7 cellular contexts compared by ENCODE assay signal in genomic region chr3:184299488-184300376, GRCh38. TPM values are rescaled to one million over a fixed set of nuclear protein-coding genes. Genes with fewer than 3 reads are reported as not detected.
A peak's percentile ranks its signal among the peaks of the same experiment; 100 is the strongest.
DNase-seq lines count a peak whose midpoint lies in the region; ATAC-seq, FAIRE-seq and TF ChIP-seq lines count a peak whose summit lies in the region.

No MANE protein-coding gene starts in this region.

- no peak for TF ChIP-seq POLR2A in H1 (IDR thresholded peaks at IDR 0.05; ENCODE audit: control extremely low read depth in 1 of 2, low read depth in 2 of 2, low read length in 2 of 2)

- no peak overlapping the region for H2BK120ac ChIP-seq in H1 (replicated peaks; ENCODE audit: low read depth, low read length)

- H2AFZ ChIP-seq in GM23338: 0 out of 2 replicates have a peak overlapping the region, but pooled peaks have one; percentile 23
- no peak overlapping the region for H2AFZ ChIP-seq in H1 (ENCODE audit: low read length)
- peak overlapping the region; percentile 50 for H2AFZ ChIP-seq in neuron (ENCODE audit: low read depth, low read length)

- no peak overlapping the region for H2BK20ac ChIP-seq in H1 (ENCODE audit: low read length)

- CTCF ChIA-PET in Panc1 (lab: Charles Lee): no interaction called here
- CTCF ChIA-PET in H1 (lab: Charles Lee; ENCODE audit: partially characterized antibody): interaction anchor here (0.7 to 1.5 kb wide), 4 partner anchors 10 to 155 kb away, joined by 3 to 5 read pairs (median 3); no protein-coding TSS in a partner anchor

- no peak overlapping the region for H3K23ac ChIP-seq in H1 (ENCODE audit: insufficient read length)

- TF ChIP-seq CTCF in GM23338 (conservative IDR thresholded peaks at IDR 0.05; ENCODE audit: low read depth in 2 of 2) (no peak), Panc1 (IDR thresholded peaks at IDR 0.05) (no peak), H1 (IDR thresholded peaks at IDR 0.05; ENCODE audit: control extremely low read depth in 1 of 3, insufficient read depth in 1 of 3, low read depth in 1 of 3, low read length in 3 of 3) (no peak)

- H3K9me3 Mint-ChIP-seq in GM23338: no peaks in the 10 kb centered on the region

- no peak overlapping the region for H3K14ac ChIP-seq in H1 (ENCODE audit: insufficient read length)

- 0 out of 2 replicates have a peak overlapping the region, but pooled peaks have one; percentile 45 for H3K27ac ChIP-seq in GM23338 (ENCODE audit: low read depth)
- H3K27ac ChIP-seq in Panc1 (ENCODE audit: low read length): peak overlapping the region; percentile 93
- H3K27ac ChIP-seq in H1 (ENCODE audit: low read depth, low read length): peak overlapping the region; percentile 71; the same call in 1 of the 2 replicates

- H3K23me2 ChIP-seq in H1 (ENCODE audit: low read depth, low read length): peaks cover 10% of the 10 kb centered on the region

- H3K18ac ChIP-seq in H1 (ENCODE audit: extremely low read depth, low read length): peak overlapping the region; percentile 87

- POLR2A ChIA-PET in Panc1 (lab: Charles Lee) (interaction anchor here (0.5 kb wide), 1 partner anchor 33 kb away, joined by 3 read pairs; no protein-coding TSS in a partner anchor), H1 (lab: Charles Lee; ENCODE audit: partially characterized antibody) (interaction anchor here (0.6 to 5.2 kb wide), 10 partner anchors 10 to 144 kb away, joined by 3 to 43 read pairs (median 3); partner anchors contain the start of genes DVL3 and EEF1AKMT4)

- H3K9ac ChIP-seq in H1 (replicated peaks in 1 of 4; ENCODE audit: extremely low read depth in 1 of 4, low read depth in 3 of 4, low read length in 3 of 4): peak overlapping the region; percentile 74 to 82 (median 78)

- H3K36me3 ChIP-seq in GM23338 (ENCODE audit: insufficient read depth): peaks cover 37% of the 10 kb centered on the region
- H3K36me3 ChIP-seq in Panc1 (ENCODE audit: control insufficient read depth, insufficient read depth, low read length): peaks cover 47% of the 10 kb centered on the region
- peaks cover 31 to 46% (median 42%) of the 10 kb centered on the region in 4 experiments for H3K36me3 ChIP-seq in H1 (ENCODE audit: control insufficient read depth in 2 of 4, insufficient read depth in 4 of 4, low read length in 3 of 4)
- peaks cover 44% of the 10 kb centered on the region for H3K36me3 ChIP-seq in neuron (ENCODE audit: insufficient read depth, low read length)

- H3K9me3 ChIP-seq in Panc1 (ENCODE audit: control insufficient read depth, insufficient read depth, low read depth, low read length) (no peaks in the 10 kb centered on the region), H1 (ENCODE audit: insufficient read depth in 2 of 2, low read depth in 1 of 2, low read length in 1 of 2) (no peaks in the 10 kb centered on the region), neuron (ENCODE audit: low read length) (no peaks in the 10 kb centered on the region)

- H2BK12ac ChIP-seq in H1 (ENCODE audit: low read depth, low read length): no peak overlapping the region

- H4K20me1 ChIP-seq in GM23338 (replicated peaks; ENCODE audit: insufficient read depth): peaks cover 18% of the 10 kb centered on the region
- peaks cover 0 to 9% of the 10 kb centered on the region in 2 experiments for H4K20me1 ChIP-seq in H1 (replicated peaks in 1 of 2; ENCODE audit: control insufficient read depth in 1 of 2, insufficient read depth in 2 of 2, low read length in 2 of 2)

- H3K4me1 Mint-ChIP-seq in GM23338: peaks cover 10% of the 10 kb centered on the region

- no peak overlapping the region for H2BK15ac ChIP-seq in H1 (ENCODE audit: low read length)

- H2BK5ac ChIP-seq in H1 (ENCODE audit: low read depth, low read length): peak overlapping the region; percentile 60

- TF ChIP-seq EP300 in H1 (IDR thresholded peaks at IDR 0.05; ENCODE audit: borderline replicate concordance in 1 of 2, low read depth in 2 of 2, low read length in 2 of 2): no peak

- H3K4me3 Mint-ChIP-seq in GM23338: peak overlapping the region; percentile 99

- no peak overlapping the region for H3K4ac ChIP-seq in H1 (replicated peaks; ENCODE audit: insufficient read length, low read depth, low read length)

- H3K79me2 ChIP-seq in GM23338 (replicated peaks; ENCODE audit: insufficient read depth): peaks cover 37% of the 10 kb centered on the region
- peaks cover 8 to 20% of the 10 kb centered on the region in 2 experiments for H3K79me2 ChIP-seq in H1 (ENCODE audit: control insufficient read depth in 1 of 2, insufficient read depth in 2 of 2, low read length in 2 of 2)

- no peaks in the 10 kb centered on the region for H3K27me3 ChIP-seq in GM23338 (ENCODE audit: insufficient read depth)
- H3K27me3 ChIP-seq in Panc1 (ENCODE audit: control insufficient read depth, insufficient read depth, low read length): no peaks in the 10 kb centered on the region
- no peaks in the 10 kb centered on the region for H3K27me3 ChIP-seq in H1 (replicated peaks in 1 of 4; ENCODE audit: control insufficient read depth in 3 of 4, extremely low read depth in 1 of 4, insufficient read depth in 3 of 4, low read length in 3 of 4)
- peaks cover 4% of the 10 kb centered on the region for H3K27me3 ChIP-seq in neuron (ENCODE audit: insufficient read depth, low read length)

- in situ Hi-C loops in Panc1 (cut with HindIII; ENCODE audit: low pct_unique_long_range_greater_than_20kb, low sequenced_read_pairs): no loop called here

- no peak for TF ChIP-seq RAD21 in H1 (IDR thresholded peaks at IDR 0.05 in 1 of 2, conservative IDR thresholded peaks at IDR 0.05 in 1 of 2; ENCODE audit: low read depth in 2 of 2, low read length in 2 of 2)

- no peaks in the 10 kb centered on the region for H3K9me2 ChIP-seq in GM23338 (ENCODE audit: insufficient read depth)

- peaks cover 7% of the 10 kb centered on the region; the same call in 1 of the 2 replicates for H3K4me1 ChIP-seq in GM23338 (ENCODE audit: insufficient read depth)
- peaks cover 8% of the 10 kb centered on the region; the same call in 1 of the 2 replicates for H3K4me1 ChIP-seq in Panc1 (ENCODE audit: control insufficient read depth, insufficient read depth, low read length)
- H3K4me1 ChIP-seq in H1 (replicated peaks in 1 of 4; ENCODE audit: control insufficient read depth in 3 of 4, insufficient read depth in 4 of 4, low read length in 3 of 4): peaks cover 0 to 7% (median 2%) of the 10 kb centered on the region in 4 experiments; a peak in 4 of 7 replicates
- peaks cover 12% of the 10 kb centered on the region for H3K4me1 ChIP-seq in neuron (ENCODE audit: insufficient read depth, low read length)

- H3K36me3 Mint-ChIP-seq in GM23338 (ENCODE audit: low read depth): peaks cover 54% of the 10 kb centered on the region

- H2AK5ac ChIP-seq in H1 (ENCODE audit: low read depth, low read length): no peak overlapping the region

- ATAC-seq in GM23338 (no peak), Panc1 (peak; percentile 15)

- H3K27me3 Mint-ChIP-seq in GM23338 (ENCODE audit: insufficient read depth, low read depth, poor library complexity): peaks cover 10% of the 10 kb centered on the region

- H4K91ac ChIP-seq in H1 (replicated peaks; ENCODE audit: insufficient read length, low read length): peak overlapping the region; percentile 18

- peaks cover 8% of the 10 kb centered on the region for H3K79me1 ChIP-seq in H1 (ENCODE audit: low read depth, low read length)

- no TSS peak for BruUV-seq in Panc1 (replicated peaks; lab: Mats Ljungman, UMichigan)

- intact Hi-C loops in Panc1 (cut with micrococcal nuclease; ENCODE audit: unreplicated experiment): no loop called here

- peak overlapping the region; percentile 95 for H3K27ac Mint-ChIP-seq in GM23338

- no peak for DNase-seq in GM23338 (ENCODE audit: low spot score)
- DNase-seq in Panc1 (ENCODE audit: low read depth, low spot score): no peak
- no peak for DNase-seq in H1 (ENCODE audit: low read depth in 1 of 2, low spot score in 2 of 2)
- no peak for DNase-seq in NCI-H2081 treated with DMSO at 0.1 percent for 48 hours (lab: John Stamatoyannopoulos, UW)
- DNase-seq in OCI-M1 (lab: John Stamatoyannopoulos, UW): no peak
- DNase-seq in NCI-H1694 treated with DMSO at 0.1 percent for 48 hours (lab: John Stamatoyannopoulos, UW): no peak

- H3K4me3 ChIP-seq in GM23338 (peak overlapping the region; percentile 98), Panc1 (ENCODE audit: low read depth in 2 of 2, low read length in 2 of 2) (peak overlapping the region; percentile 83 to 97), H1 (ENCODE audit: extremely low read depth in 1 of 4, insufficient read depth in 2 of 4, low read depth in 3 of 4, low read length in 4 of 4) (peak overlapping the region; percentile 91 to 98 (median 94)), neuron (ENCODE audit: low read length) (peak overlapping the region; percentile 76)

- 30% methylated on average over 28 of the region's 29 CpGs; no CpG with 5 or more reads in 1 of the 2 experiments for WGBS in H1 (ENCODE audit: extremely low coverage in 1 of 2, insufficient coverage in 1 of 2, insufficient read length in 1 of 2, insufficient replicate concordance in 2 of 2, low coverage in 1 of 2, low lambda C conversion rate in 2 of 2, missing lambda C conversion rate in 1 of 2), 2 experiments

- peaks cover 15% of the 10 kb centered on the region; the same call in 1 of the 2 replicates for H3F3A ChIP-seq in GM23338 (replicated peaks; ENCODE audit: low read depth)

- no peak for FAIRE-seq in H1 (lab: Jason Lieb, UNC)

- peak overlapping the region; percentile 51; the same call in 1 of the 2 replicates for H4K8ac ChIP-seq in H1 (ENCODE audit: extremely low read depth, insufficient read depth, low read length)

- H3K56ac ChIP-seq in H1 (replicated peaks; ENCODE audit: insufficient read length, low read depth, low read length): no peak overlapping the region

- H4K5ac ChIP-seq in H1 (ENCODE audit: insufficient read length, low read depth, low read length): no peak overlapping the region

- peak overlapping the region; percentile 99 for H3K4me2 ChIP-seq in GM23338
- peak overlapping the region; percentile 84 to 92 for H3K4me2 ChIP-seq in H1 (ENCODE audit: insufficient read depth in 1 of 2, low read depth in 2 of 2, low read length in 2 of 2)

RNA-seq across cellular contexts. Expression of gene PSMD2, which starts 0.7 kb away (rescaled TPM):
- 328 and 507 TPM in 2 replicates for total RNA-seq in GM23338 (2014; rRNA removed; shearing (Covaris generic))
- 101 and 117 TPM in 2 replicates for polyA plus RNA-seq in GM23338 (2016; fragmentation: Nextera tagmentation; extraction: Ambion mirVana)
- total RNA-seq in Panc1 (2021; ENCODE audit: unreplicated experiment): 536 TPM
- polyA plus RNA-seq in Panc1 (2012; ENCODE audit: insufficient read length): 669 TPM
- total RNA-seq in H1 (2021; fragmentation: NEBNext Ultra II Directional; extraction: Animal tissue kit (Norgen Biotek cat#: 25700)): 358 and 363 TPM in 2 replicates
- 272 and 350 TPM in 2 replicates for polyA plus RNA-seq in H1 (2011; rRNA removed)
- polyA plus RNA-seq in H1 (2011; cell fraction: cytosol; rRNA removed): 302 TPM
- polyA plus RNA-seq in H1 (2011; cell fraction: nucleus; rRNA removed): 249 TPM
- polyA plus RNA-seq in H1 (2012, experiment 1 of 2): 334 to 378 TPM (median 363 TPM) in 4 replicates
- 145 TPM for polyA plus RNA-seq in H1 (2012, experiment 2 of 2)
- 137 TPM for polyA plus RNA-seq in H1 (2013, experiment 1 of 2)
- polyA plus RNA-seq in H1 (2013, experiment 2 of 2): 133 TPM
- polyA minus RNA-seq in H1 (2011; rRNA and poly(A)+ RNA removed): 590 and 595 TPM in 2 replicates
- 301 TPM for polyA minus RNA-seq in H1 (2011; cell fraction: cytosol; rRNA and poly(A)+ RNA removed)
- polyA minus RNA-seq in H1 (2011; cell fraction: nucleus; rRNA and poly(A)+ RNA removed): 160 TPM

RNA-seq across cellular contexts. Expression of gene EIF4G1, which starts 14.7 kb away (rescaled TPM):
- 552 and 565 TPM in 2 replicates for total RNA-seq in GM23338 (2014; rRNA removed; shearing (Covaris generic))
- 227 and 239 TPM in 2 replicates for polyA plus RNA-seq in GM23338 (2016; fragmentation: Nextera tagmentation; extraction: Ambion mirVana)
- total RNA-seq in Panc1 (2021; ENCODE audit: unreplicated experiment): 798 TPM
- 816 TPM for polyA plus RNA-seq in Panc1 (2012; ENCODE audit: insufficient read length)
- 473 and 480 TPM in 2 replicates for total RNA-seq in H1 (2021; fragmentation: NEBNext Ultra II Directional; extraction: Animal tissue kit (Norgen Biotek cat#: 25700))
- 318 and 421 TPM in 2 replicates for polyA plus RNA-seq in H1 (2011; rRNA removed)
- polyA plus RNA-seq in H1 (2011; cell fraction: cytosol; rRNA removed): 188 TPM
- polyA plus RNA-seq in H1 (2011; cell fraction: nucleus; rRNA removed): 535 TPM
- polyA plus RNA-seq in H1 (2012, experiment 1 of 2): 236 to 375 TPM (median 350 TPM) in 4 replicates
- 251 TPM for polyA plus RNA-seq in H1 (2012, experiment 2 of 2)
- polyA plus RNA-seq in H1 (2013, experiment 1 of 2): 278 TPM
- 258 TPM for polyA plus RNA-seq in H1 (2013, experiment 2 of 2)
- 334 and 358 TPM in 2 replicates for polyA minus RNA-seq in H1 (2011; rRNA and poly(A)+ RNA removed)
- 203 TPM for polyA minus RNA-seq in H1 (2011; cell fraction: cytosol; rRNA and poly(A)+ RNA removed)
- 138 TPM for polyA minus RNA-seq in H1 (2011; cell fraction: nucleus; rRNA and poly(A)+ RNA removed)

RNA-seq across cellular contexts. Expression of gene ECE2, which starts 23.9 kb away (rescaled TPM):
- 0.24 TPM in 1 of 2 replicates, not detected in the other for total RNA-seq in GM23338 (2014; rRNA removed; shearing (Covaris generic))
- 0.48 TPM in 1 of 2 replicates, not detected in the other for polyA plus RNA-seq in GM23338 (2016; fragmentation: Nextera tagmentation; extraction: Ambion mirVana)
- total RNA-seq in Panc1 (2021; ENCODE audit: unreplicated experiment): not detected
- not detected for polyA plus RNA-seq in Panc1 (2012; ENCODE audit: insufficient read length)
- total RNA-seq in H1 (2021; fragmentation: NEBNext Ultra II Directional; extraction: Animal tissue kit (Norgen Biotek cat#: 25700)): 0.48 and 0.86 TPM in 2 replicates
- polyA plus RNA-seq in H1 (2011; rRNA removed): 0.44 and 0.86 TPM in 2 replicates
- 0.59 TPM for polyA plus RNA-seq in H1 (2011; cell fraction: cytosol; rRNA removed)
- polyA plus RNA-seq in H1 (2011; cell fraction: nucleus; rRNA removed): 4.1 TPM
- polyA plus RNA-seq in H1 (2012, experiment 1 of 2): 0.52 to 1.1 TPM (median 0.85 TPM) in 4 replicates
- polyA plus RNA-seq in H1 (2012, experiment 2 of 2): 0.91 TPM
- polyA plus RNA-seq in H1 (2013, experiment 1 of 2): 0.34 TPM
- 0.35 TPM for polyA plus RNA-seq in H1 (2013, experiment 2 of 2)
- polyA minus RNA-seq in H1 (2011; rRNA and poly(A)+ RNA removed): 0.46 and 0.91 TPM in 2 replicates
- not detected for polyA minus RNA-seq in H1 (2011; cell fraction: cytosol; rRNA and poly(A)+ RNA removed)
- 1.7 TPM for polyA minus RNA-seq in H1 (2011; cell fraction: nucleus; rRNA and poly(A)+ RNA removed)

RNA-seq across cellular contexts. Expression of gene FAM131A, which starts 37.7 kb away (rescaled TPM):
- total RNA-seq in GM23338 (2014; rRNA removed; shearing (Covaris generic)): 14.8 and 31.8 TPM in 2 replicates
- polyA plus RNA-seq in GM23338 (2016; fragmentation: Nextera tagmentation; extraction: Ambion mirVana): 6.7 and 9.6 TPM in 2 replicates
- total RNA-seq in Panc1 (2021; ENCODE audit: unreplicated experiment): 30.1 TPM
- polyA plus RNA-seq in Panc1 (2012; ENCODE audit: insufficient read length): 31.9 TPM
- 15.4 and 16.0 TPM in 2 replicates for total RNA-seq in H1 (2021; fragmentation: NEBNext Ultra II Directional; extraction: Animal tissue kit (Norgen Biotek cat#: 25700))
- polyA plus RNA-seq in H1 (2011; rRNA removed): 21.9 and 35.3 TPM in 2 replicates
- 27.7 TPM for polyA plus RNA-seq in H1 (2011; cell fraction: cytosol; rRNA removed)
- 29.2 TPM for polyA plus RNA-seq in H1 (2011; cell fraction: nucleus; rRNA removed)
- 10.0 to 18.5 TPM (median 15.4 TPM) in 4 replicates for polyA plus RNA-seq in H1 (2012, experiment 1 of 2)
- polyA plus RNA-seq in H1 (2012, experiment 2 of 2): 12.7 TPM
- polyA plus RNA-seq in H1 (2013, experiment 1 of 2): 9.2 TPM
- 8.7 TPM for polyA plus RNA-seq in H1 (2013, experiment 2 of 2)
- polyA minus RNA-seq in H1 (2011; rRNA and poly(A)+ RNA removed): 8.8 and 13.9 TPM in 2 replicates
- 7.0 TPM for polyA minus RNA-seq in H1 (2011; cell fraction: cytosol; rRNA and poly(A)+ RNA removed)
- 12.1 TPM for polyA minus RNA-seq in H1 (2011; cell fraction: nucleus; rRNA and poly(A)+ RNA removed)

RNA-seq across cellular contexts. Expression of gene CAMK2N2, which starts 38.4 kb away (rescaled TPM):
- total RNA-seq in GM23338 (2014; rRNA removed; shearing (Covaris generic)): 1.3 and 1.5 TPM in 2 replicates
- 0.32 and 0.63 TPM in 2 replicates for polyA plus RNA-seq in GM23338 (2016; fragmentation: Nextera tagmentation; extraction: Ambion mirVana)
- total RNA-seq in Panc1 (2021; ENCODE audit: unreplicated experiment): 5.7 TPM
- polyA plus RNA-seq in Panc1 (2012; ENCODE audit: insufficient read length): 4.3 TPM
- 16.9 and 17.7 TPM in 2 replicates for total RNA-seq in H1 (2021; fragmentation: NEBNext Ultra II Directional; extraction: Animal tissue kit (Norgen Biotek cat#: 25700))
- 4.0 and 6.1 TPM in 2 replicates for polyA plus RNA-seq in H1 (2011; rRNA removed)
- 1.9 TPM for polyA plus RNA-seq in H1 (2011; cell fraction: cytosol; rRNA removed)
- 5.2 TPM for polyA plus RNA-seq in H1 (2011; cell fraction: nucleus; rRNA removed)
- polyA plus RNA-seq in H1 (2012, experiment 1 of 2): 7.8 to 12.7 TPM (median 9.4 TPM) in 4 replicates
- polyA plus RNA-seq in H1 (2012, experiment 2 of 2): 8.9 TPM
- polyA plus RNA-seq in H1 (2013, experiment 1 of 2): 11.5 TPM
- polyA plus RNA-seq in H1 (2013, experiment 2 of 2): 11.3 TPM
- polyA minus RNA-seq in H1 (2011; rRNA and poly(A)+ RNA removed): 1.9 and 2.3 TPM in 2 replicates
- polyA minus RNA-seq in H1 (2011; cell fraction: cytosol; rRNA and poly(A)+ RNA removed): 3.6 TPM
- polyA minus RNA-seq in H1 (2011; cell fraction: nucleus; rRNA and poly(A)+ RNA removed): 1.7 TPM
